ENCODE assay signal across 8 cellular contexts in genomic region chr19:27794444-27795042, GRCh38.
A peak's percentile ranks its signal among the peaks of the same experiment; 100 is the strongest.
DNase-seq lines count a peak whose midpoint lies in the region; ATAC-seq, FAIRE-seq and TF ChIP-seq lines count a peak whose summit lies in the region.

No MANE protein-coding gene starts in this region.

- DNase-seq in MM.1S (peak; percentile 7), K562 (ENCODE audit: extremely low read depth in 1 of 4, low spot score in 3 of 4) (peak; percentile 24 to 45 (median 39)), iPS-NIHi11 (ENCODE audit: low spot score) (peak; percentile 55), SW480 (ENCODE audit: low spot score) (no peak), middle frontal gyrus (ENCODE audit: extremely low spot score, low spot score) (no peak)

- H3K9me3 ChIP-seq in BLaER1 (no peaks in the 10 kb centered on the region; the same call in 1 of the 2 replicates), MM.1S (replicated peaks; ENCODE audit: insufficient read depth, low read length) (no peaks in the 10 kb centered on the region), K562 (replicated peaks; ENCODE audit: control insufficient read depth, insufficient read depth, low read depth, low read length) (no peaks in the 10 kb centered on the region)

- CTCF ChIA-PET in K562 (lab: Yijun Ruan, JAX; ENCODE audit: low intra/inter-chr PET ratio) = no interaction called here

- H3K36me3 Mint-ChIP-seq in stimulated activated memory B cell treated with anti-CD40 and anti-IgM and Interleukin-4, amounts not matched to agents 10 μg/mL and 1 μg/mL and 100 μg/mL, for 72 hours = peaks cover 6% of the 10 kb centered on the region

- H3K4me2 ChIP-seq in BLaER1 (peak overlapping the region; percentile 89), MM.1S (ENCODE audit: low read depth, low read length) (peak overlapping the region; percentile 97), K562 (ENCODE audit: insufficient read depth, low read length) (peak overlapping the region; percentile 100)

- 1% methylated on average over 18 of the region's 18 CpGs for WGBS in K562 (ENCODE audit: insufficient coverage, low coverage, missing lambda C conversion rate)

- H3K9ac ChIP-seq in BLaER1 (peak overlapping the region; percentile 89), MM.1S (ENCODE audit: low read length) (peak overlapping the region; percentile 64; the same call in 1 of the 2 replicates), K562 (ENCODE audit: insufficient read depth in 1 of 2, low read depth in 2 of 2, low read length in 2 of 2) (peak overlapping the region; percentile 87 to 94)

- TF ChIP-seq RAD21 in K562 (CRISPR knock-in tag; conservative IDR thresholded peaks at IDR 0.05 in 1 of 2, IDR thresholded peaks at IDR 0.05 in 1 of 2) = no peak

- peaks cover 9% of the 10 kb centered on the region for H3F3A ChIP-seq in MM.1S (ENCODE audit: insufficient read depth, low read length)

- intact Hi-C loops in K562 (cut with micrococcal nuclease) = no loop called here

- TF ChIP-seq CTCF in MM.1S (IDR thresholded peaks at IDR 0.05; ENCODE audit: low read length) (no peak), K562 (IDR thresholded peaks at IDR 0.05 in 2 of 3, conservative IDR thresholded peaks at IDR 0.05 in 1 of 3; ENCODE audit: insufficient read depth in 2 of 3, low read depth in 1 of 3, low read length in 3 of 3) (no peak)

- TF ChIP-seq EP300 in K562 (IDR thresholded peaks at IDR 0.05; ENCODE audit: low read length) = no peak

- no peak for TF ChIP-seq POLR2A in K562 (conservative IDR thresholded peaks at IDR 0.05)

- H3K4me1 Mint-ChIP-seq in stimulated activated memory B cell treated with anti-CD40 and anti-IgM and Interleukin-4, amounts not matched to agents 10 μg/mL and 1 μg/mL and 100 μg/mL, for 72 hours = peaks cover 17% of the 10 kb centered on the region

- in situ Hi-C loops in K562 (cut with MboI) = no loop called here

- POLR2A ChIA-PET in K562 (lab: Yijun Ruan, JAX) = interaction anchor here (0.7 to 1.1 kb wide), 5 partner anchors 14 to 715 kb away, joined by 3 read pairs; no protein-coding TSS in a partner anchor

- H3K4me1 ChIP-seq in BLaER1 (peaks cover 33% of the 10 kb centered on the region), MM.1S (ENCODE audit: low read length) (peaks cover 8% of the 10 kb centered on the region; the same call in 1 of the 2 replicates), K562 (replicated peaks in 1 of 2; ENCODE audit: control insufficient read depth in 2 of 2, insufficient read depth in 2 of 2, low read length in 2 of 2) (peaks cover 8 to 14% of the 10 kb centered on the region in 2 experiments; a peak in 3 of 5 replicates)

- H3K9me3 Mint-ChIP-seq in stimulated activated memory B cell treated with anti-CD40 and anti-IgM and Interleukin-4, amounts not matched to agents 10 μg/mL and 1 μg/mL and 100 μg/mL, for 72 hours = no peaks in the 10 kb centered on the region

- H3K27me3 Mint-ChIP-seq in stimulated activated memory B cell treated with anti-CD40 and anti-IgM and Interleukin-4, amounts not matched to agents 10 μg/mL and 1 μg/mL and 100 μg/mL, for 72 hours = no peaks in the 10 kb centered on the region

- BruUV-seq in K562 (replicated peaks; lab: Mats Ljungman, UMichigan) = TSS peak; percentile 31

- H3K9me1 ChIP-seq in K562 (ENCODE audit: control insufficient read depth, insufficient read depth, low read length) = no peaks in the 10 kb centered on the region

- H2AFZ ChIP-seq in MM.1S (ENCODE audit: low read length) (peak overlapping the region; percentile 87), K562 (ENCODE audit: low read depth, low read length) (peak overlapping the region; percentile 96)

- H3K27ac ChIP-seq in BLaER1 = peak overlapping the region; percentile 90
- H3K27ac ChIP-seq in MM.1S (ENCODE audit: low read length) = peak overlapping the region; percentile 71; the same call in 1 of the 2 replicates
- H3K27ac ChIP-seq in K562 (ENCODE audit: extremely low read depth, low read depth, low read length) = peak overlapping the region; percentile 87

- H3K4me3 Mint-ChIP-seq in stimulated activated memory B cell treated with anti-CD40 and anti-IgM and Interleukin-4, amounts not matched to agents 10 μg/mL and 1 μg/mL and 100 μg/mL, for 72 hours = peak overlapping the region; percentile 93

- no peaks in the 10 kb centered on the region for H3K9me2 ChIP-seq in MM.1S (replicated peaks; ENCODE audit: insufficient read depth, low read length)

- H3K4me3 ChIP-seq in BLaER1 = peak overlapping the region; percentile 84
- peak overlapping the region; percentile 96 for H3K4me3 ChIP-seq in MM.1S (ENCODE audit: low read length)
- H3K4me3 ChIP-seq in K562 = peak overlapping the region; percentile 78

- H3K36me3 ChIP-seq in BLaER1 (peaks cover 37% of the 10 kb centered on the region), MM.1S (replicated peaks; ENCODE audit: insufficient read depth, low read length) (no peaks in the 10 kb centered on the region), K562 (ENCODE audit: control insufficient read depth, insufficient read depth, low read length) (peaks cover 22% of the 10 kb centered on the region)

- no peak for FAIRE-seq in K562 (lab: Jason Lieb, UNC)

- ATAC-seq in GM19467 (IDR thresholded peaks at IDR 0.05; ENCODE audit: unreplicated experiment) (peak; percentile 2), K562 (peak; percentile 3)
- no peak for ATAC-seq in stimulated activated memory B cell treated with anti-CD40 and anti-IgM and Interleukin-4, amounts not matched to agents 10 μg/mL and 1 μg/mL and 100 μg/mL, for 72 hours

- H3K27me3 ChIP-seq in BLaER1 = no peaks in the 10 kb centered on the region
- no peaks in the 10 kb centered on the region for H3K27me3 ChIP-seq in MM.1S (replicated peaks; ENCODE audit: insufficient read depth, low read length)
- no peaks in the 10 kb centered on the region for H3K27me3 ChIP-seq in K562 (ENCODE audit: control insufficient read depth in 2 of 2, insufficient read depth in 2 of 2, low read length in 2 of 2)

- peaks cover 48% of the 10 kb centered on the region for H4K20me1 ChIP-seq in BLaER1
- no peaks in the 10 kb centered on the region for H4K20me1 ChIP-seq in MM.1S (ENCODE audit: insufficient read depth, low read length)
- peaks cover 10% of the 10 kb centered on the region for H4K20me1 ChIP-seq in K562 (replicated peaks; ENCODE audit: control insufficient read depth, insufficient read depth, low read length)

- H3K79me2 ChIP-seq in MM.1S (ENCODE audit: low read length) (peaks cover 28% of the 10 kb centered on the region), K562 (ENCODE audit: control insufficient read depth, insufficient read depth, low read length) (peaks cover 80% of the 10 kb centered on the region)

- peak overlapping the region; percentile 86 for H3K27ac Mint-ChIP-seq in stimulated activated memory B cell treated with anti-CD40 and anti-IgM and Interleukin-4, amounts not matched to agents 10 μg/mL and 1 μg/mL and 100 μg/mL, for 72 hours

TF ChIP-seq in K562, 482 proteins besides CTCF, POLR2A, EP300 and RAD21 (continues in another document):
- TF ChIP-seq EHMT2 (IDR thresholded peaks at IDR 0.05) (peak; percentile 64; the same call in 1 of the 2 replicates), RBBP5 (IDR thresholded peaks at IDR 0.05; ENCODE audit: borderline replicate concordance, insufficient read depth, low read length, poor library complexity, severe bottlenecking) (peak; percentile 11), ZNF384 (IDR thresholded peaks at IDR 0.05; ENCODE audit: low read depth, low read length) (no peak), E2F6 (IDR thresholded peaks at IDR 0.05; ENCODE audit: borderline replicate concordance in 1 of 2, extremely low read depth in 1 of 2, insufficient read depth in 1 of 2, insufficient read length in 1 of 2, low read depth in 1 of 2, low read length in 1 of 2, poor library complexity in 1 of 2, severe bottlenecking in 1 of 2) (peak; percentile 15 to 72), MXI1 (IDR thresholded peaks at IDR 0.05; ENCODE audit: low read depth, low read length) (no peak), EGR1 (conservative IDR thresholded peaks at IDR 0.05) (no peak)

Comparison
In these comparisons a context has a peak if more than half of its experiments do, and no peak if none do; other contexts are left out.
1. DNase-seq: peak in MM.1S (single experiment), K562 (4 of 4) and iPS-NIHi11 (single experiment); none in SW480 (single experiment) and middle frontal gyrus (single experiment).
2. Peak in every context shown above with its lines, with median percentiles within 50 percentile points of each other: H3K27ac ChIP-seq, H3K4me2 ChIP-seq, H3K4me3 ChIP-seq and H3K9ac ChIP-seq.